Comparison of ENCODE assay signal across 10 cellular contexts in genomic region chr16:56192971-56193936, GRCh38. TPM values are rescaled to one million over a fixed set of nuclear protein-coding genes. Genes with fewer than 3 reads are reported as not detected.
DNase-seq lines count a peak whose midpoint lies in the region; ATAC-seq, FAIRE-seq and TF ChIP-seq lines count a peak whose summit lies in the region.
"Had no signal": no experiment of that assay in that cellular context is flagged by ENCODE, and none has a peak within 500 bp of the region (broad histone marks: within the 10 kb centered on the region; RNA-seq: fewer than 3 reads in every experiment).

No MANE protein-coding gene starts in this region.

- H3K9me3 ChIP-seq in A549 = 0 out of 3 replicates have a peak, but pooled peaks cover 2% of the 10 kb centered on the region
- no peaks in the 10 kb centered on the region for H3K9me3 ChIP-seq in CD8-positive, alpha-beta memory T cell (ENCODE audit: low read length)
- H3K9me3 ChIP-seq in mucosa of rectum (ENCODE audit: control insufficient read depth in 2 of 2, low read length in 2 of 2) = no peaks in the 10 kb centered on the region
- H3K9me3 ChIP-seq in MG63 = no peaks in the 10 kb centered on the region; the same call in 1 of the 2 replicates
- H3K9me3 ChIP-seq: upper lobe of left lung had no signal

- ATAC-seq in A549 = no peak

- no peak for TF ChIP-seq EP300 in A549 (IDR thresholded peaks at IDR 0.05)

- peaks cover 33 to 53% (median 40%) of the 10 kb centered on the region in 3 donors for H3K4me1 Mint-ChIP-seq in CD8-positive, alpha-beta memory T cell
- H3K4me1 Mint-ChIP-seq in activated T-helper 2 cell treated with anti-CD3 and anti-CD28 coated beads, Interferon-gamma antibody, Interleukin-2, Interleukin-4, amounts not matched to agents 10 μg/mL and 5 μg/mL and 100 μg/mL, durations not matched to agents 14 hours and 24 hours and 36 hours (ENCODE audit: low read depth) = peaks cover 30% of the 10 kb centered on the region

- no peaks in the 10 kb centered on the region for H3K36me3 ChIP-seq in CD8-positive, alpha-beta memory T cell (ENCODE audit: insufficient read depth, low read length)
- H3K36me3 ChIP-seq in mucosa of rectum (ENCODE audit: control insufficient read depth in 2 of 2, insufficient read depth in 2 of 2, low read length in 2 of 2) (no peaks in the 10 kb centered on the region), MG63 (no peaks in the 10 kb centered on the region)
- H3K36me3 ChIP-seq: upper lobe of left lung had no signal

- DNase-seq in A549 (ENCODE audit: low read depth in 1 of 2, low spot score in 1 of 2) = no peak
- no peak for DNase-seq in CD8-positive, alpha-beta memory T cell
- DNase-seq in activated T-helper 2 cell treated with anti-CD3 and anti-CD28 coated beads, Interferon-gamma antibody, Interleukin-2, Interleukin-4, amounts not matched to agents 10 μg/mL and 5 μg/mL and 100 μg/mL, durations not matched to agents 14 hours and 24 hours and 36 hours (ENCODE audit: low spot score) = no peak
- no peak for DNase-seq in iPS-NIHi7 (ENCODE audit: extremely low spot score)
- no peak for DNase-seq in NCI-H1048 (lab: John Stamatoyannopoulos, UW)
- DNase-seq in kidney tubule cell (ENCODE audit: low spot score) = no peak
- no peak for DNase-seq in MG63
- DNase-seq: stimulated activated CD4-positive, alpha-beta T cell treated with anti-CD3 and anti-CD28 coated beads, Interleukin-12 subunit alpha, Interleukin-12 subunit beta, amount 100 ng/mL, for 4 hours had no signal

- intact Hi-C loops in activated T-helper 2 cell treated with anti-CD3 and anti-CD28 coated beads, Interferon-gamma antibody, Interleukin-2, Interleukin-4, amounts not matched to agents 10 μg/mL and 5 μg/mL and 100 μg/mL, durations not matched to agents 14 hours and 24 hours and 36 hours (cut with micrococcal nuclease) = loop anchor here (5.0 to 10.0 kb wide), 2 partner anchors 718 to 1256 kb away; partner anchors contain the start of gene MMP2

- no peak for TF ChIP-seq RAD21 in A549 (conservative IDR thresholded peaks at IDR 0.05 in 1 of 2, IDR thresholded peaks at IDR 0.05 in 1 of 2)

- H3K9ac ChIP-seq in mucosa of rectum (ENCODE audit: low read depth in 1 of 2, low read length in 2 of 2) = no peak overlapping the region

- POLR2A ChIA-PET in A549 (lab: Yijun Ruan, JAX) = no interaction called here
- POLR2A ChIA-PET in CD8-positive, alpha-beta memory T cell (lab: Charles Lee) = no interaction called here

- peaks cover 12 to 29% of the 10 kb centered on the region in 2 donors for H3K27me3 Mint-ChIP-seq in CD8-positive, alpha-beta memory T cell
- peaks cover 78% of the 10 kb centered on the region for H3K27me3 Mint-ChIP-seq in activated T-helper 2 cell treated with anti-CD3 and anti-CD28 coated beads, Interferon-gamma antibody, Interleukin-2, Interleukin-4, amounts not matched to agents 10 μg/mL and 5 μg/mL and 100 μg/mL, durations not matched to agents 14 hours and 24 hours and 36 hours (ENCODE audit: low read depth)

- no peak for FAIRE-seq in A549 (lab: Jason Lieb, UNC)

- H3K27ac Mint-ChIP-seq in CD8-positive, alpha-beta memory T cell = peak overlapping the region in 5 of 8 donors; percentile 50 to 72 (median 61)
- no peak overlapping the region for H3K27ac Mint-ChIP-seq in activated T-helper 2 cell treated with anti-CD3 and anti-CD28 coated beads, Interferon-gamma antibody, Interleukin-2, Interleukin-4, amounts not matched to agents 10 μg/mL and 5 μg/mL and 100 μg/mL, durations not matched to agents 14 hours and 24 hours and 36 hours

- 61% methylated on average over 33 of the region's 33 CpGs for WGBS in A549 (ENCODE audit: missing lambda C conversion rate)

- CTCF ChIA-PET in A549 (lab: Yijun Ruan, JAX) = interaction anchor here (1.4 kb wide), 1 partner anchor 10 kb away, joined by 4 read pairs; no protein-coding TSS in a partner anchor
- CTCF ChIA-PET in CD8-positive, alpha-beta memory T cell (lab: Charles Lee) = interaction anchor here (0.8 to 1.0 kb wide), 2 partner anchors 11 to 125 kb away, joined by 3 read pairs; no protein-coding TSS in a partner anchor

- peaks cover 14% of the 10 kb centered on the region for H3K27me3 ChIP-seq in CD8-positive, alpha-beta memory T cell (ENCODE audit: insufficient read depth, low read length, poor library complexity, severe bottlenecking)
- peaks cover 22% of the 10 kb centered on the region in 2 donors for H3K27me3 ChIP-seq in mucosa of rectum (ENCODE audit: control insufficient read depth in 2 of 2, insufficient read depth in 2 of 2, low read length in 2 of 2)
- H3K27me3 ChIP-seq in MG63 = peaks cover 61% of the 10 kb centered on the region

- H3K4me2 ChIP-seq in A549 = no peak overlapping the region

- no peak for TF ChIP-seq CTCF in A549 (IDR thresholded peaks at IDR 0.05)

- H3K27ac ChIP-seq in A549 (no peak overlapping the region), mucosa of rectum (ENCODE audit: low read depth in 2 of 2, low read length in 2 of 2) (no peak overlapping the region)
- no peak overlapping the region for H3K27ac ChIP-seq in CD8-positive, alpha-beta memory T cell (ENCODE audit: low read depth, low read length)
- H3K27ac ChIP-seq: upper lobe of left lung had no signal

- no peak overlapping the region for H3K4me3 ChIP-seq in A549
- no peak overlapping the region for H3K4me3 ChIP-seq in CD8-positive, alpha-beta memory T cell (ENCODE audit: low read length)
- peak overlapping the region; percentile 18 to 59 for H3K4me3 ChIP-seq in mucosa of rectum (ENCODE audit: low read length in 2 of 2)
- H3K4me3 ChIP-seq in MG63 = no peak overlapping the region

- no peaks in the 10 kb centered on the region for H3K9me3 Mint-ChIP-seq in CD8-positive, alpha-beta memory T cell
- H3K9me3 Mint-ChIP-seq in activated T-helper 2 cell treated with anti-CD3 and anti-CD28 coated beads, Interferon-gamma antibody, Interleukin-2, Interleukin-4, amounts not matched to agents 10 μg/mL and 5 μg/mL and 100 μg/mL, durations not matched to agents 14 hours and 24 hours and 36 hours = no peaks in the 10 kb centered on the region

- H3K36me3 Mint-ChIP-seq in CD8-positive, alpha-beta memory T cell = peaks cover 0 to 2% (median 0%) of the 10 kb centered on the region in 3 donors
- H3K36me3 Mint-ChIP-seq in activated T-helper 2 cell treated with anti-CD3 and anti-CD28 coated beads, Interferon-gamma antibody, Interleukin-2, Interleukin-4, amounts not matched to agents 10 μg/mL and 5 μg/mL and 100 μg/mL, durations not matched to agents 14 hours and 24 hours and 36 hours (ENCODE audit: low read depth) = peaks cover 5% of the 10 kb centered on the region

- TF ChIP-seq POLR2A in A549 (IDR thresholded peaks at IDR 0.05; ENCODE audit: low read length) = no peak

- H3K4me3 Mint-ChIP-seq in CD8-positive, alpha-beta memory T cell = peak overlapping the region; percentile 71 to 94 (median 83)
- H3K4me3 Mint-ChIP-seq in activated T-helper 2 cell treated with anti-CD3 and anti-CD28 coated beads, Interferon-gamma antibody, Interleukin-2, Interleukin-4, amounts not matched to agents 10 μg/mL and 5 μg/mL and 100 μg/mL, durations not matched to agents 14 hours and 24 hours and 36 hours (ENCODE audit: low read depth) = peak overlapping the region; percentile 72

- H3K4me1 ChIP-seq in A549 (peaks cover 5% of the 10 kb centered on the region; the same call in 1 of the 3 replicates), mucosa of rectum (ENCODE audit: control insufficient read depth in 2 of 2, insufficient read depth in 2 of 2, low read length in 2 of 2) (no peaks in the 10 kb centered on the region)
- H3K4me1 ChIP-seq in CD8-positive, alpha-beta memory T cell (ENCODE audit: insufficient read depth, low read length) = peaks cover 28% of the 10 kb centered on the region

TF ChIP-seq in A549, 52 proteins besides CTCF, POLR2A, EP300 and RAD21:
- TF ChIP-seq REST (IDR thresholded peaks at IDR 0.05) (peak; percentile 58; the same call in 1 of the 2 replicates), EHMT2 (IDR thresholded peaks at IDR 0.05; ENCODE audit: low read depth) (no peak)

RNA-seq across cellular contexts. Expression of gene GNAO1, which starts 2.0 kb away (rescaled TPM):
- 0.05 and 0.22 TPM in 2 replicates for polyA plus RNA-seq in A549 (2011; rRNA removed)
- polyA plus RNA-seq in A549 (2012; cell fraction: cytosol; rRNA removed) = 0.08 and 0.09 TPM in 2 replicates
- 0.06 and 0.16 TPM in 2 replicates for polyA plus RNA-seq in A549 (2012; cell fraction: nucleus; rRNA removed)
- 0.23 to 0.47 TPM (median 0.24 TPM) in 3 replicates for polyA plus RNA-seq in A549 (2017; fragmentation: RNase III; extraction: RNeasy Plus Mini Kit Qiagen cat#74134 plus additional on column Dnase treatment)
- 0.21 TPM in 1 of 2 replicates, not detected in the other for polyA minus RNA-seq in A549 (2011; rRNA and poly(A)+ RNA removed)
- total RNA-seq in CD8-positive, alpha-beta memory T cell = 1 to 10 TPM; 2.5 TPM
- 0.86 TPM for polyA plus RNA-seq in CD8-positive, alpha-beta memory T cell
- total RNA-seq in activated T-helper 2 cell treated with anti-CD3 and anti-CD28 coated beads, Interferon-gamma antibody, Interleukin-2, Interleukin-4, amounts not matched to agents 10 μg/mL and 5 μg/mL and 100 μg/mL, durations not matched to agents 14 hours and 24 hours and 36 hours = 0.57 and 0.83 TPM in 2 replicates
- total RNA-seq in MG63 (2014; rRNA removed; shearing (Covaris generic); ENCODE audit: low replicate concordance) = 0.92 and 2.6 TPM in 2 replicates

Comparison
In these comparisons a context has a peak if more than half of its experiments do, and no peak if none do; other contexts are left out.
1. H3K4me3 ChIP-seq: peak in mucosa of rectum (2 of 2); none in A549 (single experiment), CD8-positive, alpha-beta memory T cell (single experiment) and MG63 (single experiment).